In genomic region chr9:23431459-23431858, GRCh38 we compare ENCODE assay signal across 30 cellular contexts.
"Had no signal": no experiment of that assay in that cellular context is flagged by ENCODE, and none has a peak within 500 bp of the region (broad histone marks: within the 10 kb centered on the region; RNA-seq: fewer than 3 reads in every experiment).

No MANE protein-coding gene starts in this region.

- H3K9me3 ChIP-seq: Peyer's patch, SJSA1, SK-N-SH had no signal

- DNase-seq: activated CD4-positive, alpha-beta T cell treated with anti-CD3 and anti-CD28 coated beads, Interleukin-2, amount 10 ng/mL, durations not matched to agents 24 days and 14 days; activated CD4-positive, alpha-beta T cell treated with anti-CD3 and anti-CD28 coated beads, Interleukin-2, amount 50 U/mL, for 4 hours; activated CD8-positive, alpha-beta T cell treated with anti-CD3 and anti-CD28 coated beads for 36 hours; activated effector memory CD4-positive, alpha-beta T cell treated with anti-CD3 and anti-CD28 coated beads, Interleukin-2, amount 50 U/mL, for 16 hours; activated naive CD4-positive, alpha-beta T cell; activated naive CD4-positive, alpha-beta T cell treated with anti-CD3 and anti-CD28 coated beads, Interleukin-2, amount 50 U/mL, for 16 hours; activated naive CD8-positive, alpha-beta T cell treated with anti-CD3 and anti-CD28 coated beads for 36 hours; activated T-cell treated with anti-CD3 and anti-CD28 coated beads, Interleukin-2, amount 50 U/mL, for 1 hour; activated T-cell treated with anti-CD3 and anti-CD28 coated beads, Interleukin-2, amount 50 U/mL, for 72 hours; amniotic stem cell; aorta; brain microvascular endothelial cell; central memory CD4-positive, alpha-beta T cell; NCI-H1048; NCI-H1105 treated with DMSO at 0.1 percent for 48 hours; NCI-H1436 treated with DMSO at 0.1 percent for 48 hours; NCI-H187 treated with DMSO at 0.1 percent for 48 hours; NCI-H2081; NCI-H2227 treated with DMSO at 0.1 percent for 48 hours; NCI-H526 treated with DMSO at 0.1 percent for 48 hours; NK-92 treated with Interleukin-12 subunit alpha and Interleukin-12 subunit beta, amount 100 ng/mL, for 24 hours; PC-3; Peyer's patch; RPMI8226; SHP77 treated with DMSO at 0.1 percent for 48 hours; SK-N-SH had no signal

- H3K36me3 ChIP-seq: brain microvascular endothelial cell, Peyer's patch, SJSA1 had no signal

- H3K4me1 ChIP-seq: Peyer's patch, SJSA1 had no signal

- H3K9ac ChIP-seq: SK-N-SH had no signal

- FAIRE-seq: K562, TTC549 had no signal

- H3K27me3 ChIP-seq: brain microvascular endothelial cell, Peyer's patch, SJSA1 had no signal

- ATAC-seq: activated CD8-positive, alpha-beta T cell treated with anti-CD3 and anti-CD28 coated beads for 36 hours; activated T-cell treated with anti-CD3 and anti-CD28 coated beads, Interleukin-2, amount 50 U/mL, for 72 hours; activated T-helper 17 cell treated with anti-CD3 and anti-CD28 coated beads, Interleukin-2, amount 50 U/mL, for 72 hours; K562; PC-3 had no signal

- H3K4me2 ChIP-seq: SK-N-SH had no signal

- H3K4me3 ChIP-seq: K562, Peyer's patch, SJSA1 had no signal

- H3K27ac ChIP-seq: brain microvascular endothelial cell, Peyer's patch, SJSA1 had no signal
